1 cellular context compared by ENCODE assay signal in genomic region chr12:94994312-94994711, GRCh38.
TF ChIP-seq lines count a peak whose summit lies in the region.

No MANE protein-coding gene starts in this region.

TF ChIP-seq in GM23338, 12 proteins besides CTCF, POLR2A, EP300 and RAD21 (continued from another document):
- no peak for TF ChIP-seq ZNF462 (CRISPR knock-in tag; IDR thresholded peaks at IDR 0.05)
- TF ChIP-seq ZNF114 (CRISPR knock-in tag; IDR thresholded peaks at IDR 0.05) = no peak
- no peak for TF ChIP-seq POLR2AphosphoS5 (IDR thresholded peaks at IDR 0.05; ENCODE audit: low read depth)
- no peak for TF ChIP-seq STAT1 (IDR thresholded peaks at IDR 0.05; ENCODE audit: unreplicated experiment)
- TF ChIP-seq, protein P1, sequence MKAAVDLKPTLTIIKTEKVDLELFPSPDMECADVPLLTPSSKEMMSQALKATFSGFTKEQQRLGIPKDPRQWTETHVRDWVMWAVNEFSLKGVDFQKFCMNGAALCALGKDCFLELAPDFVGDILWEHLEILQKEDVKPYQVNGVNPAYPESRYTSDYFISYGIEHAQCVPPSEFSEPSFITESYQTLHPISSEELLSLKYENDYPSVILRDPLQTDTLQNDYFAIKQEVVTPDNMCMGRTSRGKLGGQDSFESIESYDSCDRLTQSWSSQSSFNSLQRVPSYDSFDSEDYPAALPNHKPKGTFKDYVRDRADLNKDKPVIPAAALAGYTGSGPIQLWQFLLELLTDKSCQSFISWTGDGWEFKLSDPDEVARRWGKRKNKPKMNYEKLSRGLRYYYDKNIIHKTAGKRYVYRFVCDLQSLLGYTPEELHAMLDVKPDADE (IDR thresholded peaks at IDR 0.05) = no peak
- no peak for TF ChIP-seq EZH2 (IDR thresholded peaks at IDR 0.05; ENCODE audit: low read depth, unreplicated experiment)
